In the genomic region with DNA sequence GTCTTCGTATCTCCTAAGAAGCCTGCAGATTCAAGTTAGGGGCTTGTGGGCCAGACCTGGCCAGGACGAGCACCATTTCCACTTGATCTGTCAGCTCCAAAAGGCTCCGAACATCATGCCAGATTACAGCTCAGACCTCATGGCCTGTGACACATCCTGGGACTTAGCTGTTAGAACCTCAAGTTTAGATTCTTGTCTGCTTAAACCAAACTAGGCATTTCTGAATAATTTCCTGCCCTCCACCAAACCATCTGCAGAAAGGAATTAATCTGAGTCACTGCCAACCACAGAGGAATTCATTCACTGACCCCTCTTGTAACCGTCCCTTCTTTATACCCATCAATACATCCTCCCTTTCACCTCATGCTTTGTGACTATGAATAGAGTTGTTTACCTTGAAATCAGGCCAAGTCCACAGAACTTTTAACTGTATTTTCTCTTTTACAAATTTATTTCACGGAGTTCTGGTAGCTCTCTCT, we compare ENCODE assay signal across 8 cellular contexts.
DNase-seq lines count a peak whose midpoint lies in the region; ATAC-seq, FAIRE-seq and TF ChIP-seq lines count a peak whose summit lies in the region.

No MANE protein-coding gene starts in this region.

- CTCF ChIA-PET in Calu3 (lab: Charles Lee) = interaction anchor here (1.0 kb wide), 1 partner anchor 356 kb away, joined by 4 read pairs; no protein-coding TSS in a partner anchor

- H3K4me2 ChIP-seq in BLaER1 = peak overlapping the region; percentile 71

- no peaks in the 10 kb centered on the region for H3K9me3 Mint-ChIP-seq in activated T-helper 17 cell treated with anti-CD3 and anti-CD28 coated beads, Interleukin-2, amount 50 U/mL, for 72 hours
- H3K9me3 Mint-ChIP-seq in Calu3 (ENCODE audit: low read depth, unreplicated experiment) = no peaks in the 10 kb centered on the region

- intact Hi-C loops in Calu3 (cut with micrococcal nuclease; ENCODE audit: unreplicated experiment) = no loop called here

- no TSS peak for BruUV-seq in Calu3 (replicated peaks; lab: Mats Ljungman, UMichigan)

- no peaks in the 10 kb centered on the region for H3K36me3 Mint-ChIP-seq in activated T-helper 17 cell treated with anti-CD3 and anti-CD28 coated beads, Interleukin-2, amount 50 U/mL, for 72 hours (ENCODE audit: low read depth)
- H3K36me3 Mint-ChIP-seq in Calu3 (ENCODE audit: insufficient read depth, unreplicated experiment) = no peaks in the 10 kb centered on the region

- no peak overlapping the region for H3K4me3 Mint-ChIP-seq in activated T-helper 17 cell treated with anti-CD3 and anti-CD28 coated beads, Interleukin-2, amount 50 U/mL, for 72 hours
- H3K4me3 Mint-ChIP-seq in Calu3 (ENCODE audit: low read depth, unreplicated experiment) = no peak overlapping the region

- peak overlapping the region; percentile 3; the same call in 1 of the 2 replicates for H3K9ac ChIP-seq in BLaER1

- peaks cover 47% of the 10 kb centered on the region for H3K4me1 ChIP-seq in BLaER1

- H3K27ac ChIP-seq in BLaER1 = peak overlapping the region; percentile 28

- H3K36me3 ChIP-seq in BLaER1 (no peaks in the 10 kb centered on the region), kidney epithelial cell (ENCODE audit: control insufficient read depth, insufficient read depth, low read length) (no peaks in the 10 kb centered on the region), H7 (replicated peaks; ENCODE audit: control insufficient read depth, insufficient read depth, low read length) (no peaks in the 10 kb centered on the region)

- peaks cover 6% of the 10 kb centered on the region for H3K4me1 Mint-ChIP-seq in activated T-helper 17 cell treated with anti-CD3 and anti-CD28 coated beads, Interleukin-2, amount 50 U/mL, for 72 hours
- H3K4me1 Mint-ChIP-seq in Calu3 (ENCODE audit: low read depth, unreplicated experiment) = no peaks in the 10 kb centered on the region

- H3K4me3 ChIP-seq in BLaER1 = no peak overlapping the region
- no peak overlapping the region for H3K4me3 ChIP-seq in kidney epithelial cell (ENCODE audit: low read depth, low read length)
- H3K4me3 ChIP-seq in H7 (ENCODE audit: insufficient read depth, low read depth, low read length) = no peak overlapping the region

- no peaks in the 10 kb centered on the region for H3K27me3 ChIP-seq in BLaER1
- H3K27me3 ChIP-seq in kidney epithelial cell (ENCODE audit: control insufficient read depth, insufficient read depth, low read length) = no peaks in the 10 kb centered on the region
- no peaks in the 10 kb centered on the region for H3K27me3 ChIP-seq in H7 (ENCODE audit: control insufficient read depth, insufficient read depth, low read length)

- no peaks in the 10 kb centered on the region for H3K9me3 ChIP-seq in BLaER1

- no peak for FAIRE-seq in GM19239 (lab: Jason Lieb, UNC)

- peak; percentile 93 for ATAC-seq in activated T-helper 17 cell treated with anti-CD3 and anti-CD28 coated beads, Interleukin-2, amount 50 U/mL, for 72 hours (replicated peaks)
- ATAC-seq in HG03432 (IDR thresholded peaks at IDR 0.05; ENCODE audit: unreplicated experiment) = no peak

- DNase-seq in KG1 (lab: John Stamatoyannopoulos, UW) (peak; percentile 42), kidney epithelial cell (ENCODE audit: low read depth) (peak; percentile 98), H7 (no peak), GM19239 (ENCODE audit: insufficient read length, low spot score) (no peak), Calu3 (no peak)

- TF ChIP-seq CTCF in kidney epithelial cell (IDR thresholded peaks at IDR 0.05; ENCODE audit: insufficient read depth, low read length, poor library complexity, severe bottlenecking) (no peak), Calu3 (IDR thresholded peaks at IDR 0.05; ENCODE audit: unreplicated experiment) (no peak)

- H3K27ac Mint-ChIP-seq in activated T-helper 17 cell treated with anti-CD3 and anti-CD28 coated beads, Interleukin-2, amount 50 U/mL, for 72 hours = no peak overlapping the region
- no peak overlapping the region for H3K27ac Mint-ChIP-seq in Calu3 (ENCODE audit: unreplicated experiment)

- H4K20me1 ChIP-seq in BLaER1 = no peaks in the 10 kb centered on the region

- no peaks in the 10 kb centered on the region for H3K27me3 Mint-ChIP-seq in activated T-helper 17 cell treated with anti-CD3 and anti-CD28 coated beads, Interleukin-2, amount 50 U/mL, for 72 hours
- H3K27me3 Mint-ChIP-seq in Calu3 (ENCODE audit: unreplicated experiment) = no peaks in the 10 kb centered on the region

Comparison
In these comparisons a context has a peak if more than half of its experiments do, and no peak if none do; other contexts are left out.
1. DNase-seq: peak in KG1 (single experiment) and kidney epithelial cell (single experiment); none in H7 (single experiment), GM19239 (single experiment) and Calu3 (single experiment).